Comparison of ENCODE assay signal across 13 cellular contexts in the genomic region with DNA sequence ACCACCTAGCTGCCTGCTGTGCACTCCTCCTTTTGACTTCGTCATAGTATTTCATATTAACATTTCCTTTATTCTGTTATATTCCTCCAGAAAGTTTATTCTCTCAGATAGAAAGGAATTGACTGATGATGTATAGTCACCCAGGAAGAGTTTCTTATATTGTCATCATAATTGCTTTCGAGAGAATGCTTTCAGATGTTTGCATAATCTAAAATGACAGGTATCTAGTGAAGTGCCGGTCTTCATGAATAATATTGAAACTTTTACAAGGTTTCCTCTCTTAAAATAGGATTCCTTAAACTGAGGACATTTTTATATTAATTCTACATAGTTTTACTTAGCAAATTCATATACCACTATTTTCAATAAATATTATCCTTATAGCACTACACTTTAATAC. TPM values are rescaled to one million over a fixed set of nuclear protein-coding genes. Genes with fewer than 3 reads are reported as not detected.
DNase-seq lines count a peak whose midpoint lies in the region; ATAC-seq and TF ChIP-seq lines count a peak whose summit lies in the region.
"Had no signal": no experiment of that assay in that cellular context is flagged by ENCODE, and none has a peak within 500 bp of the region (broad histone marks: within the 10 kb centered on the region; RNA-seq: fewer than 3 reads in every experiment).

No MANE protein-coding gene starts in this region.

- H3K36me3 Mint-ChIP-seq in activated naive CD8-positive, alpha-beta T cell treated with anti-CD3 and anti-CD28 coated beads for 36 hours, result peaks cover 20% of the 10 kb centered on the region

- no peaks in the 10 kb centered on the region for H3K9me3 Mint-ChIP-seq in activated naive CD8-positive, alpha-beta T cell treated with anti-CD3 and anti-CD28 coated beads for 36 hours
- H3K9me3 Mint-ChIP-seq: T-helper 2 cell treated with Interferon-gamma antibody and Interleukin-4, amounts not matched to agents 5 μg/mL and 100 μg/mL, for 36 hours had no signal

- peaks cover 17% of the 10 kb centered on the region for H3K4me1 Mint-ChIP-seq in activated naive CD8-positive, alpha-beta T cell treated with anti-CD3 and anti-CD28 coated beads for 36 hours

- no peaks in the 10 kb centered on the region for H3K9me2 ChIP-seq in hepatocyte (replicated peaks; ENCODE audit: insufficient read depth)

- H3K4me1 ChIP-seq in hepatocyte (ENCODE audit: insufficient read depth), result no peaks in the 10 kb centered on the region
- peaks cover 0 to 64% (median 32%) of the 10 kb centered on the region in 12 donors for H3K4me1 ChIP-seq in heart left ventricle

- no peak overlapping the region for H3K27ac Mint-ChIP-seq in activated naive CD8-positive, alpha-beta T cell treated with anti-CD3 and anti-CD28 coated beads for 36 hours
- H3K27ac Mint-ChIP-seq: T-helper 2 cell treated with Interferon-gamma antibody and Interleukin-4, amounts not matched to agents 5 μg/mL and 100 μg/mL, for 36 hours had no signal

- intact Hi-C loops in heart left ventricle (cut with DNase I), result loop anchor here in 1 of 10 donors (5.0 kb wide), 1 partner anchor 38 kb away; no protein-coding TSS in a partner anchor

- H2AFZ ChIP-seq in hepatocyte, result no peak overlapping the region
- H2AFZ ChIP-seq: PC-9 had no signal

- H3K4me3 ChIP-seq in hepatocyte, result no peak overlapping the region
- no peak overlapping the region for H3K4me3 ChIP-seq in heart left ventricle
- H3K4me3 ChIP-seq: mucosa of descending colon, PC-9 had no signal

- H3K36me3 ChIP-seq in hepatocyte (replicated peaks; ENCODE audit: insufficient read depth, low read depth) (no peaks in the 10 kb centered on the region), heart left ventricle (peaks cover 0 to 68% (median 47%) of the 10 kb centered on the region in 9 donors)

- WGBS in hepatocyte (ENCODE audit: low lambda C conversion rate, missing lambda C conversion rate), result 91% methylated on average over 3 of the region's 3 CpGs
- 85 to 89% (median 88%) methylated on average over 3 of the region's 3 CpGs for WGBS in heart left ventricle, 4 donors

- peaks cover 90% of the 10 kb centered on the region for H3K79me2 ChIP-seq in hepatocyte

- H4K20me1 ChIP-seq in hepatocyte (ENCODE audit: insufficient read depth, poor library complexity, severe bottlenecking), result peaks cover 79% of the 10 kb centered on the region

- H3K27me3 ChIP-seq in hepatocyte (no peaks in the 10 kb centered on the region), heart left ventricle (no peaks in the 10 kb centered on the region)

- no peaks in the 10 kb centered on the region for H3K27me3 Mint-ChIP-seq in activated naive CD8-positive, alpha-beta T cell treated with anti-CD3 and anti-CD28 coated beads for 36 hours

- no peak for DNase-seq in hepatocyte (ENCODE audit: low spot score)
- no peak for DNase-seq in heart left ventricle
- no peak for DNase-seq in AG08396 (ENCODE audit: low spot score)
- no peak for DNase-seq in activated naive CD8-positive, alpha-beta T cell treated with anti-CD3 and anti-CD28 coated beads for 36 hours
- no peak for DNase-seq in kidney glomerular epithelial cell (lab: John Stamatoyannopoulos, UW)
- DNase-seq: activated CD8-positive, alpha-beta memory T cell treated with anti-CD3 and anti-CD28 coated beads, Interleukin-2, amount 50 U/mL, for 4 hours; mucosa of descending colon; PC-9 had no signal

- no peak for TF ChIP-seq CTCF in hepatocyte (IDR thresholded peaks at IDR 0.05; ENCODE audit: poor library complexity)
- TF ChIP-seq CTCF in heart left ventricle (IDR thresholded peaks at IDR 0.05), result no peak

- H3K9me3 ChIP-seq in hepatocyte (ENCODE audit: low read depth), result no peaks in the 10 kb centered on the region
- H3K9me3 ChIP-seq in heart left ventricle, result no peaks in the 10 kb centered on the region
- H3K9me3 ChIP-seq: mucosa of descending colon had no signal

- ATAC-seq in GM18907 (IDR thresholded peaks at IDR 0.05; ENCODE audit: unreplicated experiment) (peak; percentile 59), GM21529 (IDR thresholded peaks at IDR 0.05; ENCODE audit: unreplicated experiment) (peak; percentile 65), HG03095 (IDR thresholded peaks at IDR 0.05; ENCODE audit: unreplicated experiment) (peak; percentile 73), heart left ventricle (no peak)
- ATAC-seq: mucosa of descending colon had no signal

- no peak overlapping the region for H3K27ac ChIP-seq in hepatocyte
- H3K27ac ChIP-seq in heart left ventricle, result no peak overlapping the region
- H3K27ac ChIP-seq: KMS-11, PC-9 had no signal

- H3K4me3 Mint-ChIP-seq in activated naive CD8-positive, alpha-beta T cell treated with anti-CD3 and anti-CD28 coated beads for 36 hours, result no peak overlapping the region
- H3K4me3 Mint-ChIP-seq: T-helper 2 cell treated with Interferon-gamma antibody and Interleukin-4, amounts not matched to agents 5 μg/mL and 100 μg/mL, for 36 hours had no signal

- peak overlapping the region; percentile 28 for H3K4me2 ChIP-seq in hepatocyte
- H3K4me2 ChIP-seq: KMS-11, PC-9 had no signal

- no peak for TF ChIP-seq POLR2A in heart left ventricle (IDR thresholded peaks at IDR 0.05)

RNA-seq across cellular contexts. Expression of a gene that starts 10.1 kb away (rescaled TPM):
- total RNA-seq in hepatocyte (88.1 and 97.4 TPM in 2 replicates), heart left ventricle (10 to 100 TPM; 13.3 to 36.4 (median 14.8) TPM)
- polyA plus RNA-seq in hepatocyte (81.9 and 87.4 TPM in 2 replicates), heart left ventricle (10 to 100 TPM in 1 of 2 donors, 1 to 10 TPM in 1; 3.1 to 19.0 TPM)
- 10 to 100 TPM; 19.6 to 22.5 TPM for total RNA-seq in activated naive CD8-positive, alpha-beta T cell treated with anti-CD3 and anti-CD28 coated beads for 36 hours

Comparison
In these comparisons a context has a peak if more than half of its experiments do, and no peak if none do; other contexts are left out.
1. ATAC-seq: peak in GM18907 (single experiment), GM21529 (single experiment) and HG03095 (single experiment); none in heart left ventricle (0 of 4).